In the genomic region with DNA sequence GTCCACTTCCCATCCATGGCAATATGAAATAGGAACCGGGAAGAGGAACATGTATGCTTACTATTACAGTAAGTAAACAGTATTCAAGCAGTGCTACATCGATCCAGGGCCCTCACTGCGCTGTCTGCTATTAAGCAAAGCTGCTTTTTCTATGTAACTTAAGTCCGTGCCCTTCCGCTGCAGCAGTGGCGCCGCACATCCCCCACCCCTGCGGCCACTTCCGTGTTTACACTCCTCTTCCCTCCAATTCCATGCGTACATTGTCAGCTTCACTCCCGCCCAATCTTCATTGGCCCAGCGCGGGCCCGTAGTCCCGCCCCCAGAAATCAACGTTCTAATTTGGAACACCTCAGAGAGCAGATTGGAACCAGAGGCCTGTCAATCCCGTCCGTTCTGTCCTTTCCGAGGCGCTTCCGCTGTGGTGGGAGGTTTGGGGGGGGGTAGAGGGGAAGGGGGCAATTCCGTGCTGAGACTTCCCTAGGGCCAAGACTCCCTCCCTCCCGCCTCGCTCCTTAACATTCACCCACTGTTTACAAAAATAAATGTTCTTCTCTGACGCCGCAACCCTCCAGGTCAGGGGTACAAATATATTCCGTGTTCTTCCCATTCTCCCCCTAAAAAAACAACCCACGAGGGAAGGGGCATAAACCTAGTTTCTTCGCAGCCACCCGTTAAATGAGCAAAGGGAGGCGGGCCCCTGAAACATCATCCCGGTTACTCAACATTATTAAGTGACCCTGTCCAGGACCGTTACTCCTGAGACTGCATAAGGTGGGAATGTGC, we compare ENCODE assay signal across 8 cellular contexts.
DNase-seq lines count a peak whose midpoint lies in the region; FAIRE-seq and TF ChIP-seq lines count a peak whose summit lies in the region.

No MANE protein-coding gene starts in this region.

- DNase-seq in GM23248 (peak; percentile 98), Karpas-422 (peak; percentile 99), RCC 7860 (ENCODE audit: low spot score) (peak; percentile 94), esophagus squamous epithelium (lab: John Stamatoyannopoulos, UW) (peak; percentile 73)
- DNase-seq in activated T-helper 1 cell treated with anti-CD3 and anti-CD28 coated beads, Interleukin-12 subunit alpha, Interleukin-12 subunit beta, Interleukin-2, Interleukin-4 antibody, amounts not matched to agents 30 ng/mL and 10 ng/mL and 1 ng/mL, durations not matched to agents 14 hours and 24 hours and 36 hours (ENCODE audit: low spot score) = peak; percentile 90
- DNase-seq in stimulated activated CD8-positive, alpha-beta memory T cell treated with anti-CD3 and anti-CD28 coated beads, Interleukin-7, amount 100 ng/mL, for 24 hours (ENCODE audit: low read depth) = peak; percentile 72

- H3K4me1 Mint-ChIP-seq in activated T-helper 1 cell treated with anti-CD3 and anti-CD28 coated beads, Interleukin-12 subunit alpha, Interleukin-12 subunit beta, Interleukin-2, Interleukin-4 antibody, amounts not matched to agents 30 ng/mL and 10 ng/mL and 1 ng/mL, durations not matched to agents 14 hours and 24 hours and 36 hours (ENCODE audit: low read depth) = peaks cover 28% of the 10 kb centered on the region

- H3K27ac Mint-ChIP-seq in activated T-helper 1 cell treated with anti-CD3 and anti-CD28 coated beads, Interleukin-12 subunit alpha, Interleukin-12 subunit beta, Interleukin-2, Interleukin-4 antibody, amounts not matched to agents 30 ng/mL and 10 ng/mL and 1 ng/mL, durations not matched to agents 14 hours and 24 hours and 36 hours = peak overlapping the region; percentile 98

- no peaks in the 10 kb centered on the region for H3K9me2 ChIP-seq in DOHH2 (replicated peaks; ENCODE audit: control insufficient read depth, low read length)
- no peaks in the 10 kb centered on the region for H3K9me2 ChIP-seq in GM23248 (ENCODE audit: insufficient read depth)
- no peaks in the 10 kb centered on the region for H3K9me2 ChIP-seq in Karpas-422 (replicated peaks; ENCODE audit: insufficient read depth, low read length)

- peak in 2 of 4 donors; percentile 16 to 38 for TF ChIP-seq POLR2A in esophagus squamous epithelium (IDR thresholded peaks at IDR 0.05)

- FAIRE-seq in RCC 7860 (lab: Jason Lieb, UNC) = peak; percentile 86

- H3F3A ChIP-seq in DOHH2 (ENCODE audit: control insufficient read depth, insufficient read depth) = peaks cover 24% of the 10 kb centered on the region
- peaks cover 31% of the 10 kb centered on the region for H3F3A ChIP-seq in GM23248 (ENCODE audit: insufficient read depth)

- H3K36me3 ChIP-seq in DOHH2 (ENCODE audit: control insufficient read depth, low read length) (peaks cover 43% of the 10 kb centered on the region), GM23248 (ENCODE audit: low read depth) (no peaks in the 10 kb centered on the region), Karpas-422 (ENCODE audit: insufficient read depth, low read length) (peaks cover 5% of the 10 kb centered on the region; the same call in 1 of the 2 replicates), esophagus squamous epithelium (no peaks in the 10 kb centered on the region), muscle layer of duodenum (ENCODE audit: control insufficient read depth in 1 of 2, insufficient read depth in 2 of 2, low read length in 2 of 2) (no peaks in the 10 kb centered on the region)

- H3K79me2 ChIP-seq in DOHH2 (ENCODE audit: control insufficient read depth, low read length) (peaks cover 59% of the 10 kb centered on the region), GM23248 (ENCODE audit: insufficient read depth) (peaks cover 47% of the 10 kb centered on the region), Karpas-422 (ENCODE audit: low read length) (peaks cover 58% of the 10 kb centered on the region)

- no peaks in the 10 kb centered on the region for H3K27me3 Mint-ChIP-seq in activated T-helper 1 cell treated with anti-CD3 and anti-CD28 coated beads, Interleukin-12 subunit alpha, Interleukin-12 subunit beta, Interleukin-2, Interleukin-4 antibody, amounts not matched to agents 30 ng/mL and 10 ng/mL and 1 ng/mL, durations not matched to agents 14 hours and 24 hours and 36 hours (ENCODE audit: insufficient read depth)

- WGBS in GM23248 (ENCODE audit: low coverage in 1 of 2, low lambda C conversion rate in 2 of 2, missing lambda C conversion rate in 2 of 2), 2 experiments = 1 to 2% methylated on average over 33 of the region's 33 CpGs
- 1% methylated on average over 18 of the region's 33 CpGs for WGBS in esophagus squamous epithelium, 2 donors

- peaks cover 29% of the 10 kb centered on the region for H4K20me1 ChIP-seq in DOHH2 (ENCODE audit: control insufficient read depth, insufficient read depth, low read depth, low read length)
- H4K20me1 ChIP-seq in GM23248 (ENCODE audit: insufficient read depth) = no peaks in the 10 kb centered on the region; the same call in 1 of the 2 replicates
- 0 out of 2 replicates have a peak, but pooled peaks cover 7% of the 10 kb centered on the region for H4K20me1 ChIP-seq in Karpas-422 (ENCODE audit: insufficient read depth, low read depth, low read length)

- H3K9ac ChIP-seq in GM23248 (peak overlapping the region; percentile 94), Karpas-422 (ENCODE audit: low read length) (peak overlapping the region; percentile 98)

- H3K9me3 ChIP-seq in DOHH2 (ENCODE audit: control insufficient read depth, insufficient read depth, low read length) = no peaks in the 10 kb centered on the region
- no peaks in the 10 kb centered on the region for H3K9me3 ChIP-seq in GM23248 (ENCODE audit: low read depth)
- H3K9me3 ChIP-seq in Karpas-422 (ENCODE audit: low read length) = no peaks in the 10 kb centered on the region
- H3K9me3 ChIP-seq in esophagus squamous epithelium = no peaks in the 10 kb centered on the region
- no peaks in the 10 kb centered on the region for H3K9me3 ChIP-seq in muscle layer of duodenum (ENCODE audit: control insufficient read depth in 1 of 2, low read length in 2 of 2)

- H2AFZ ChIP-seq in GM23248 (peak overlapping the region; percentile 86), Karpas-422 (ENCODE audit: low read length) (peak overlapping the region; percentile 49; the same call in 1 of the 2 replicates)

- H3K27ac ChIP-seq in DOHH2 (ENCODE audit: low read depth, low read length) (peak overlapping the region; percentile 94), GM23248 (peak overlapping the region; percentile 95), Karpas-422 (ENCODE audit: low read length) (peak overlapping the region; percentile 93), esophagus squamous epithelium (peak overlapping the region; percentile 88 to 99 (median 96)), muscle layer of duodenum (ENCODE audit: low read length) (peak overlapping the region; percentile 99)

- peak overlapping the region; percentile 86 for H3K4me3 Mint-ChIP-seq in activated T-helper 1 cell treated with anti-CD3 and anti-CD28 coated beads, Interleukin-12 subunit alpha, Interleukin-12 subunit beta, Interleukin-2, Interleukin-4 antibody, amounts not matched to agents 30 ng/mL and 10 ng/mL and 1 ng/mL, durations not matched to agents 14 hours and 24 hours and 36 hours

- in situ Hi-C loops in GM23248 (cut with MboI) = no loop called here

- intact Hi-C loops in activated T-helper 1 cell treated with anti-CD3 and anti-CD28 coated beads, Interleukin-12 subunit alpha, Interleukin-12 subunit beta, Interleukin-2, Interleukin-4 antibody, amounts not matched to agents 30 ng/mL and 10 ng/mL and 1 ng/mL, durations not matched to agents 14 hours and 24 hours and 36 hours (cut with micrococcal nuclease) = loop anchor here (1.0 to 5.0 kb wide), 11 partner anchors 13 to 1439 kb away; partner anchors contain the start of genes ELF2, ELMOD2, NAA15 and NOCT
- intact Hi-C loops in esophagus squamous epithelium (cut with DNase I) = loop anchor here (10.0 kb wide), 1 partner anchor 48 kb away; no protein-coding TSS in a partner anchor

- no peaks in the 10 kb centered on the region for H3K9me3 Mint-ChIP-seq in activated T-helper 1 cell treated with anti-CD3 and anti-CD28 coated beads, Interleukin-12 subunit alpha, Interleukin-12 subunit beta, Interleukin-2, Interleukin-4 antibody, amounts not matched to agents 30 ng/mL and 10 ng/mL and 1 ng/mL, durations not matched to agents 14 hours and 24 hours and 36 hours

- peak overlapping the region; percentile 95 for H3K4me3 ChIP-seq in DOHH2 (ENCODE audit: low read length)
- H3K4me3 ChIP-seq in GM23248 = peak overlapping the region; percentile 90
- peak overlapping the region; percentile 98 for H3K4me3 ChIP-seq in Karpas-422 (ENCODE audit: low read length)
- peak overlapping the region; percentile 55 to 97 (median 76) for H3K4me3 ChIP-seq in esophagus squamous epithelium
- peak overlapping the region; percentile 69 to 98 for H3K4me3 ChIP-seq in muscle layer of duodenum (ENCODE audit: low read depth in 1 of 2, low read length in 2 of 2)

- H3K27me3 ChIP-seq in DOHH2 (ENCODE audit: control insufficient read depth, low read length) (no peaks in the 10 kb centered on the region), GM23248 (replicated peaks; ENCODE audit: insufficient read depth) (no peaks in the 10 kb centered on the region), Karpas-422 (ENCODE audit: low read length) (no peaks in the 10 kb centered on the region), esophagus squamous epithelium (no peaks in the 10 kb centered on the region), muscle layer of duodenum (ENCODE audit: low read depth, low read length) (no peaks in the 10 kb centered on the region)

- H3K4me1 ChIP-seq in DOHH2 (ENCODE audit: control insufficient read depth, low read length) (peaks cover 52% of the 10 kb centered on the region), GM23248 (ENCODE audit: insufficient read depth) (peaks cover 28% of the 10 kb centered on the region), Karpas-422 (ENCODE audit: low read length) (peaks cover 52% of the 10 kb centered on the region), esophagus squamous epithelium (peaks cover 0 to 60% (median 20%) of the 10 kb centered on the region in 3 donors), muscle layer of duodenum (ENCODE audit: control insufficient read depth in 1 of 2, insufficient read depth in 2 of 2, low read length in 2 of 2) (peaks cover 18 to 43% of the 10 kb centered on the region in 2 donors)

- peaks cover 10% of the 10 kb centered on the region for H3K36me3 Mint-ChIP-seq in activated T-helper 1 cell treated with anti-CD3 and anti-CD28 coated beads, Interleukin-12 subunit alpha, Interleukin-12 subunit beta, Interleukin-2, Interleukin-4 antibody, amounts not matched to agents 30 ng/mL and 10 ng/mL and 1 ng/mL, durations not matched to agents 14 hours and 24 hours and 36 hours (ENCODE audit: low read depth)

- H3K4me2 ChIP-seq in DOHH2 (ENCODE audit: low read length) (peak overlapping the region; percentile 99), GM23248 (ENCODE audit: unreplicated experiment) (peak overlapping the region; percentile 87), Karpas-422 (ENCODE audit: low read depth, low read length, poor library complexity, severe bottlenecking) (peak overlapping the region; percentile 80)

- no peak for TF ChIP-seq CTCF in DOHH2 (IDR thresholded peaks at IDR 0.05; ENCODE audit: low read depth, low read length, poor library complexity, severe bottlenecking)
- TF ChIP-seq CTCF in esophagus squamous epithelium (IDR thresholded peaks at IDR 0.05) = peak in 2 of 6 experiments; percentile 24 to 25

Comparison
In these comparisons a context has a peak if more than half of its experiments do, and no peak if none do; other contexts are left out.
1. Peak in every context shown above with its lines: DNase-seq, H3K4me3 ChIP-seq and H3K27ac ChIP-seq.